1 cellular context compared by ENCODE assay signal in the genomic region with DNA sequence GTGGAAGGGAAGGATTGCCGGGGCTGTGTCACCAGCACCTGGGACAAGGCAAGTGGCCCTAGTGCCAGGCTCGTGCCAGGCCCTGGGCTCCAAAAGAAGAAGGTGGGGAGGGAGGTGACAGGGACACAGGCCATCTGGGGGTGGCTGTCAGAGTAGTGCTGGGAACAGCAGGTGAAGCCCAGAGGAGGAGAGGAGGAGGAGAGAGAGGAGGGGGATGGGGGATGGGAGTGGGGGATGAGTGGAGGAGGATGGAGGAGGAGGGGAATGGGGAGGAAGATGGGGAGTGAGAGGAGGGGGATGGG.
A peak's percentile ranks its signal among the peaks of the same experiment; 100 is the strongest.
TF ChIP-seq lines count a peak whose summit lies in the region.

No MANE protein-coding gene starts in this region.

TF ChIP-seq in K562, 482 proteins besides CTCF, POLR2A, EP300 and RAD21:
- TF ChIP-seq ELF1 (tag; IDR thresholded peaks at IDR 0.05) (no peak), HDAC1 (IDR thresholded peaks at IDR 0.05) (peak in 1 of 2 experiments; percentile 76; a peak in 1 of 4 replicates), LARP7 (IDR thresholded peaks at IDR 0.05) (peak; percentile 74; the same call in 1 of the 2 replicates), NR2C2 (CRISPR knock-in tag; IDR thresholded peaks at IDR 0.05) (no peak), NR2C2 (tag; IDR thresholded peaks at IDR 0.05) (0 out of 2 replicates have a peak, but pooled peaks have one; percentile 9), MECOM (CRISPR knock-in tag; IDR thresholded peaks at IDR 0.05) (no peak), MTA2 (IDR thresholded peaks at IDR 0.05; ENCODE audit: low read depth) (0 out of 2 replicates have a peak, but pooled peaks have one; percentile 8), GTF2E2 (tag; IDR thresholded peaks at IDR 0.05) (no peak), GATAD2A (IDR thresholded peaks at IDR 0.05) (0 out of 2 replicates have a peak, but pooled peaks have one; percentile 40), ARHGAP35 (IDR thresholded peaks at IDR 0.05; ENCODE audit: partially characterized antibody) (no peak), KDM1A (IDR thresholded peaks at IDR 0.05) (peak in 1 of 2 experiments; percentile 11; a peak in 2 of 4 replicates), NFRKB (IDR thresholded peaks at IDR 0.05; ENCODE audit: low read depth) (peak; percentile 71; the same call in 1 of the 2 replicates), PTTG1 (tag; IDR thresholded peaks at IDR 0.05; ENCODE audit: low read depth) (no peak), HLTF (IDR thresholded peaks at IDR 0.05) (peak; percentile 89; the same call in 1 of the 2 replicates)
- TF ChIP-seq, protein P1, sequence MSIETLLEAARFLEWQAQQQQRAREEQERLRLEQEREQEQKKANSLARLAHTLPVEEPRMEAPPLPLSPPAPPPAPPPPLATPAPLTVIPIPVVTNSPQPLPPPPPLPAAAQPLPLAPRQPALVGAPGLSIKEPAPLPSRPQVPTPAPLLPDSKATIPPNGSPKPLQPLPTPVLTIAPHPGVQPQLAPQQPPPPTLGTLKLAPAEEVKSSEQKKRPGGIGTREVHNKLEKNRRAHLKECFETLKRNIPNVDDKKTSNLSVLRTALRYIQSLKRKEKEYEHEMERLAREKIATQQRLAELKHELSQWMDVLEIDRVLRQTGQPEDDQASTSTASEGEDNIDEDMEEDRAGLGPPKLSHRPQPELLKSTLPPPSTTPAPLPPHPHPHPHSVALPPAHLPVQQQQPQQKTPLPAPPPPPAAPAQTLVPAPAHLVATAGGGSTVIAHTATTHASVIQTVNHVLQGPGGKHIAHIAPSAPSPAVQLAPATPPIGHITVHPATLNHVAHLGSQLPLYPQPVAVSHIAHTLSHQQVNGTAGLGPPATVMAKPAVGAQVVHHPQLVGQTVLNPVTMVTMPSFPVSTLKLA (conservative IDR thresholded peaks at IDR 0.05), result 0 out of 4 replicates have a peak, but pooled peaks of 1 of the 2 experiments have one; percentile 8
- TF ChIP-seq, protein P2, sequence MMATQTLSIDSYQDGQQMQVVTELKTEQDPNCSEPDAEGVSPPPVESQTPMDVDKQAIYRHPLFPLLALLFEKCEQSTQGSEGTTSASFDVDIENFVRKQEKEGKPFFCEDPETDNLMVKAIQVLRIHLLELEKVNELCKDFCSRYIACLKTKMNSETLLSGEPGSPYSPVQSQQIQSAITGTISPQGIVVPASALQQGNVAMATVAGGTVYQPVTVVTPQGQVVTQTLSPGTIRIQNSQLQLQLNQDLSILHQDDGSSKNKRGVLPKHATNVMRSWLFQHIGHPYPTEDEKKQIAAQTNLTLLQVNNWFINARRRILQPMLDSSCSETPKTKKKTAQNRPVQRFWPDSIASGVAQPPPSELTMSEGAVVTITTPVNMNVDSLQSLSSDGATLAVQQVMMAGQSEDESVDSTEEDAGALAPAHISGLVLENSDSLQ (IDR thresholded peaks at IDR 0.05), result peak; percentile 20; the same call in 1 of the 2 replicates
- TF ChIP-seq, protein P3, sequence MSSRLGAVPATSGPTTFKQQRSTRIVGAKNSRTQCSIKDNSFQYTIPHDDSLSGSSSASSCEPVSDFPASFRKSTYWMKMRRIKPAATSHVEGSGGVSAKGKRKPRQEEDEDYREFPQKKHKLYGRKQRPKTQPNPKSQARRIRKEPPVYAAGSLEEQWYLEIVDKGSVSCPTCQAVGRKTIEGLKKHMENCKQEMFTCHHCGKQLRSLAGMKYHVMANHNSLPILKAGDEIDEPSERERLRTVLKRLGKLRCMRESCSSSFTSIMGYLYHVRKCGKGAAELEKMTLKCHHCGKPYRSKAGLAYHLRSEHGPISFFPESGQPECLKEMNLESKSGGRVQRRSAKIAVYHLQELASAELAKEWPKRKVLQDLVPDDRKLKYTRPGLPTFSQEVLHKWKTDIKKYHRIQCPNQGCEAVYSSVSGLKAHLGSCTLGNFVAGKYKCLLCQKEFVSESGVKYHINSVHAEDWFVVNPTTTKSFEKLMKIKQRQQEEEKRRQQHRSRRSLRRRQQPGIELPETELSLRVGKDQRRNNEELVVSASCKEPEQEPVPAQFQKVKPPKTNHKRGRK (tag; IDR thresholded peaks at IDR 0.05), result 0 out of 2 replicates have a peak, but pooled peaks have one; percentile 13
